8 cellular contexts compared by ENCODE assay signal in the genomic region with DNA sequence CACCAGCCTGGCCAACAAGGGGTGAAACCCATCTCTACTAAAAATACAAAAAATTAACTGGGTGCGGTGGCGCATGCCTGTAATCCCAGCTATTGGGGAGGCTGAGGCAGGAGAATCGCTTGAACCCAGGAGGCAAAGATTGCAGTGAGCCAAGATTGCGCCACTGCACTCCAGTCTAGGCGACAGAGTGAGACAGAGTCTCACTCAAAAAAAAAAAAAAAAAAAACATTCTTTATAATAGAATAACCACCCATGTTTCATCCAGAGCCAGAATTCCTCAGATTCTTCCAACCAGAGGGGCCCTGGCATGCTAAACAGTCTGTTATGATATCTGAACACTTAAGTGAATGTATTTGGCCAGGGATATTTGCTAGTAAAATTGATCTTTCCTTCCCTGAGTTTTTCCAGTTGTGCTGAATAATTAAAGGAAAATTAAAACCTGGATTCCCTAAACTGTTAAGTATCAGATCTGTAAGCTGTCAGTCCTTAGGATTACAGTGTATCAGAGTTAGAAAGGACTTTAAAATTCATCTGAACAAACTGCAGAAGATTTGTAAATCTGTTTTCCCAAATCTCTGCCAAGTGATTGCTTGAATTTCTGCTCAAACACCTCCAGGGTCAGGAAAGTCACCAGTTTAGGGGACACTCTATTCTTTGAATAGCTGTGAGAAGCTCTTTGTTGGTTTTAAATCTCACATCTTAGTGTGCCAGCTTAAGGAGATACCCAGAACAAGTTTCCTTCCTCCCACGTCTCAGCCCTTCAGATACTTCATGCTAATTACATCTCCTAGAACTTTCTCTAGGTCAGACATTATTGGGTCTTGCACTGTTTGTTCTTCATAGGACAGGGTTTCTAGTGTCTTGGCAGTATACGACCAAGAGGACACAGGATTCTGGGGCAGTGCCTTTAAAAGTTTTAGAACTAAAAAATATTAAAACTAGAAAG.
DNase-seq lines count a peak whose midpoint lies in the region; ATAC-seq and TF ChIP-seq lines count a peak whose summit lies in the region.

No MANE protein-coding gene starts in this region.

- no peak for ATAC-seq in GM19328 (IDR thresholded peaks at IDR 0.05; ENCODE audit: unreplicated experiment)

- peaks cover 46 to 59% of the 10 kb centered on the region in 2 donors for H3K4me1 ChIP-seq in muscle layer of duodenum (ENCODE audit: control insufficient read depth in 1 of 2, insufficient read depth in 2 of 2, low read length in 2 of 2)

- no peak for TF ChIP-seq CTCF in AG04449 (IDR thresholded peaks at IDR 0.05; ENCODE audit: insufficient read depth, low read length, missing control alignments)
- no peak for TF ChIP-seq CTCF in choroid plexus epithelial cell (conservative IDR thresholded peaks at IDR 0.05; ENCODE audit: low read depth, low read length)

- DNase-seq in AG04449 (ENCODE audit: low read depth, low spot score) (peak; percentile 36), LHCN-M2 (ENCODE audit: low read depth) (peak; percentile 58), choroid plexus epithelial cell (ENCODE audit: low read depth) (peak; percentile 74), COLO668 (lab: John Stamatoyannopoulos, UW; ENCODE audit: unreplicated experiment) (no peak), cortex of kidney (lab: John Stamatoyannopoulos, UW) (no peak), germinal center (ENCODE audit: low spot score) (no peak)

- peak overlapping the region; percentile 96 for H3K27ac ChIP-seq in muscle layer of duodenum (ENCODE audit: low read length)

- CTCF ChIA-PET in AG04449 (lab: Yijun Ruan, JAX), result interaction anchor here (1.1 kb wide), 1 partner anchor 17 kb away, joined by 3 read pairs; no protein-coding TSS in a partner anchor

- peaks cover 5 to 9% of the 10 kb centered on the region in 2 donors for H3K36me3 ChIP-seq in muscle layer of duodenum (ENCODE audit: control insufficient read depth in 1 of 2, insufficient read depth in 2 of 2, low read length in 2 of 2)

- POLR2A ChIA-PET in AG04449 (lab: Yijun Ruan, JAX), result interaction anchor here (6.6 kb wide), 1 partner anchor 8 kb away, joined by 33 read pairs; no protein-coding TSS in a partner anchor

- H3K9me3 ChIP-seq in muscle layer of duodenum (ENCODE audit: control insufficient read depth in 1 of 2, low read length in 2 of 2), result no peaks in the 10 kb centered on the region

- H3K4me3 ChIP-seq in AG04449 (ENCODE audit: low read depth, low read length) (no peak overlapping the region), choroid plexus epithelial cell (ENCODE audit: low read depth, low read length) (no peak overlapping the region), muscle layer of duodenum (ENCODE audit: low read depth in 1 of 2, low read length in 2 of 2) (no peak overlapping the region)

- H3K27me3 ChIP-seq in muscle layer of duodenum (ENCODE audit: low read depth, low read length), result no peaks in the 10 kb centered on the region

Comparison
In these comparisons a context has a peak if more than half of its experiments do, and no peak if none do; other contexts are left out.
1. DNase-seq: peak in AG04449 (single experiment), LHCN-M2 (single experiment) and choroid plexus epithelial cell (single experiment); none in COLO668 (single experiment), cortex of kidney (single experiment) and germinal center (single experiment).